In the genomic region with DNA sequence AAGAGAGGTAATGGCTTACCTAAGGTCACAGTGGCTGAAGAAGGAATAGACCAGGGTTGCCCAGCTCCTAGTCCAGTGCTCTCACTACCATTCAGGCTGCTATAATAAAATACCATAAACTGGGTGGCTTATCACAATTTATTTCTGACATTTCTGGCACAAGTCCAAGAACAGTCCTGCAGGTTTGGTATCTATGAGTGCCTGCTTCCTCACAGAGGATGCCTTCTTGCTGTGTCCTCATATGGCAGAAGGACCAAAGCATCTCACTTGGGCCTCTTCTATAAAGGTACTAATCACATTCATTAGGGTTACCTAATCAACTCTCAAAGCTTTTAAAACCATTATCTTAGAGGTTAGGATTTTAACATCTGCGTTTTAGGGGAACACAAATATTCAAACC, we compare ENCODE assay signal across 17 cellular contexts. TPM values are rescaled to one million over a fixed set of nuclear protein-coding genes. Genes with fewer than 3 reads are reported as not detected.
A peak's percentile ranks its signal among the peaks of the same experiment; 100 is the strongest.
DNase-seq lines count a peak whose midpoint lies in the region; ATAC-seq, FAIRE-seq and TF ChIP-seq lines count a peak whose summit lies in the region.
"Had no signal": no experiment of that assay in that cellular context is flagged by ENCODE, and none has a peak within 500 bp of the region (broad histone marks: within the 10 kb centered on the region; RNA-seq: fewer than 3 reads in every experiment).

No MANE protein-coding gene starts in this region.

- SMC1A ChIA-PET in GM12878 (lab: Charles Lee; ENCODE audit: uncharacterized antibody, unreplicated experiment), result interaction anchor here (1.0 to 6.9 kb wide), 6 partner anchors 11 to 266 kb away, joined by 3 to 46 read pairs (median 14); no protein-coding TSS in a partner anchor

- TF ChIP-seq RAD21 in GM12878 (IDR thresholded peaks at IDR 0.05; ENCODE audit: insufficient read depth, low read depth, low read length), result no peak

- H3K36me3 Mint-ChIP-seq in activated T-cell treated with anti-CD3 and anti-CD28 coated beads, Interleukin-2, amount 50 U/mL, for 24 hours (ENCODE audit: low read depth), result peaks cover 68% of the 10 kb centered on the region
- H3K36me3 Mint-ChIP-seq in naive thymus-derived CD8-positive, alpha-beta T cell, result peaks cover 0 to 43% (median 7%) of the 10 kb centered on the region in 3 donors

- in situ Hi-C loops in GM12878 (cut with MboI), result no loop called here

- no peak for TF ChIP-seq CTCF in GM12878 (IDR thresholded peaks at IDR 0.05 in 2 of 3, conservative IDR thresholded peaks at IDR 0.05 in 1 of 3; ENCODE audit: control insufficient read depth in 2 of 3, extremely low read depth in 1 of 3, insufficient read depth in 1 of 3, low read depth in 3 of 3, low read length in 3 of 3)

- H3K9ac ChIP-seq in GM12878 (ENCODE audit: control insufficient read depth, insufficient read depth, low read length), result no peak overlapping the region

- intact Hi-C loops in GM12878 (cut with micrococcal nuclease; ENCODE audit: unreplicated experiment), result no loop called here

- peak; percentile 26 for ATAC-seq in HG03432 (IDR thresholded peaks at IDR 0.05; ENCODE audit: unreplicated experiment)
- peak; percentile 14 for ATAC-seq in GM12878
- ATAC-seq in naive thymus-derived CD8-positive, alpha-beta T cell, result no peak
- ATAC-seq: gastroesophageal sphincter; stimulated activated naive CD8-positive, alpha-beta T cell treated with anti-CD3 and anti-CD28 coated beads, Interleukin-15, amount 100 ng/mL, for 72 hours had no signal

- no peak for TF ChIP-seq POLR2A in GM12878 (IDR thresholded peaks at IDR 0.05; ENCODE audit: low read depth, low read length)

- H3K9me3 ChIP-seq in GM12878 (replicated peaks; ENCODE audit: control insufficient read depth, insufficient read depth, low read length), result no peaks in the 10 kb centered on the region
- H3K9me3 ChIP-seq: ascending aorta, gastroesophageal sphincter had no signal

- H3K9me3 Mint-ChIP-seq in activated T-cell treated with anti-CD3 and anti-CD28 coated beads, Interleukin-2, amount 50 U/mL, for 24 hours, result no peaks in the 10 kb centered on the region
- no peaks in the 10 kb centered on the region for H3K9me3 Mint-ChIP-seq in naive thymus-derived CD8-positive, alpha-beta T cell
- H3K9me3 Mint-ChIP-seq: stimulated activated naive CD8-positive, alpha-beta T cell treated with anti-CD3 and anti-CD28 coated beads, Interleukin-15, amount 100 ng/mL, for 72 hours had no signal

- CTCF ChIA-PET in GM12878 (lab: Yijun Ruan, JAX), result interaction anchor here (1.0 to 6.2 kb wide), 5 partner anchors 11 to 651 kb away, joined by 3 to 45 read pairs (median 8); no protein-coding TSS in a partner anchor

- POLR2A ChIA-PET in GM12878 (lab: Charles Lee), result interaction anchor here (2.2 to 4.5 kb wide), 3 partner anchors 11 to 17 kb away, joined by 6 to 34 read pairs (median 9); partner anchors contain the start of gene STARD4
- POLR2A ChIA-PET in naive thymus-derived CD8-positive, alpha-beta T cell (lab: Charles Lee), result no interaction called here

- peaks cover 15% of the 10 kb centered on the region; the same call in 1 of the 2 replicates for H3K4me1 ChIP-seq in GM12878 (ENCODE audit: control insufficient read depth, insufficient read depth, low read length)
- H3K4me1 ChIP-seq: ascending aorta had no signal

- RAD21 ChIA-PET in GM12878 (lab: Charles Lee; ENCODE audit: unreplicated experiment), result interaction anchor here (2.7 to 6.7 kb wide), 2 partner anchors 12 to 216 kb away, joined by 8 to 55 read pairs; no protein-coding TSS in a partner anchor

- 100% methylated on average over 1 of the region's 1 CpG for WGBS in GM12878 (ENCODE audit: insufficient coverage, insufficient replicate concordance, low lambda C conversion rate, missing lambda C conversion rate)

- H3K4me3 ChIP-seq in GM12878, result no peak overlapping the region
- H3K4me3 ChIP-seq: ascending aorta, gastroesophageal sphincter, PC-9 had no signal

- peak overlapping the region; percentile 19 for H3K27ac Mint-ChIP-seq in activated T-cell treated with anti-CD3 and anti-CD28 coated beads, Interleukin-2, amount 50 U/mL, for 24 hours
- peak overlapping the region in 7 of 10 donors; percentile 0 to 70 (median 29) for H3K27ac Mint-ChIP-seq in naive thymus-derived CD8-positive, alpha-beta T cell

- no peaks in the 10 kb centered on the region for H4K20me1 ChIP-seq in GM12878 (ENCODE audit: control insufficient read depth, insufficient read depth)

- TF ChIP-seq EP300 in GM12878 (IDR thresholded peaks at IDR 0.05; ENCODE audit: borderline replicate concordance in 1 of 2, control insufficient read depth in 1 of 2, low read depth in 2 of 2, low read length in 2 of 2), result no peak

- BruUV-seq in GM12878 (replicated peaks; lab: Mats Ljungman, UMichigan), result no TSS peak

- H3K27me3 Mint-ChIP-seq in activated T-cell treated with anti-CD3 and anti-CD28 coated beads, Interleukin-2, amount 50 U/mL, for 24 hours, result no peaks in the 10 kb centered on the region
- no peaks in the 10 kb centered on the region for H3K27me3 Mint-ChIP-seq in naive thymus-derived CD8-positive, alpha-beta T cell
- H3K27me3 Mint-ChIP-seq: stimulated activated naive CD8-positive, alpha-beta T cell treated with anti-CD3 and anti-CD28 coated beads, Interleukin-15, amount 100 ng/mL, for 72 hours had no signal

- no peak for FAIRE-seq in GM12878 (lab: Jason Lieb, UNC)
- FAIRE-seq: urothelium cell line had no signal

- no peak overlapping the region for H3K4me2 ChIP-seq in GM12878 (ENCODE audit: control insufficient read depth, insufficient read depth)
- H3K4me2 ChIP-seq: PC-9 had no signal

- H3K27me3 ChIP-seq in GM12878 (replicated peaks in 1 of 2; ENCODE audit: control insufficient read depth in 2 of 2, insufficient read depth in 2 of 2, low read length in 1 of 2), result no peaks in the 10 kb centered on the region
- H3K27me3 ChIP-seq: ascending aorta, gastroesophageal sphincter had no signal

- no peak overlapping the region for H3K4me3 Mint-ChIP-seq in activated T-cell treated with anti-CD3 and anti-CD28 coated beads, Interleukin-2, amount 50 U/mL, for 24 hours
- no peak overlapping the region for H3K4me3 Mint-ChIP-seq in naive thymus-derived CD8-positive, alpha-beta T cell
- H3K4me3 Mint-ChIP-seq: stimulated activated naive CD8-positive, alpha-beta T cell treated with anti-CD3 and anti-CD28 coated beads, Interleukin-15, amount 100 ng/mL, for 72 hours had no signal

- no peak for DNase-seq in activated T-cell treated with anti-CD3 and anti-CD28 coated beads, Interleukin-2, amount 50 U/mL, for 24 hours
- no peak for DNase-seq in activated T-cell treated with anti-CD3 and anti-CD28 coated beads, Interleukin-2, amount 50 U/mL, for 1 hour
- DNase-seq in GM12878 (ENCODE audit: low read depth, low spot score), result no peak
- DNase-seq in naive thymus-derived CD8-positive, alpha-beta T cell, result no peak
- no peak for DNase-seq in DMS79 (lab: John Stamatoyannopoulos, UW)
- no peak for DNase-seq in D341Med (ENCODE audit: low spot score)
- DNase-seq in kidney glomerular epithelial cell (lab: John Stamatoyannopoulos, UW), result no peak
- DNase-seq: activated CD4-positive, alpha-beta T cell treated with anti-CD3 and anti-CD28 coated beads, Interleukin-2, amount 50 U/mL, for 4 hours; cortex of kidney; GOT3; PC-9; stimulated activated CD4-positive, alpha-beta T cell treated with anti-CD3 and anti-CD28 coated beads, Interleukin-15, amount 100 ng/mL, for 24 hours; stimulated activated naive CD8-positive, alpha-beta T cell treated with anti-CD3 and anti-CD28 coated beads, Interleukin-15, amount 100 ng/mL, for 72 hours had no signal

- H3K36me3 ChIP-seq in GM12878 (ENCODE audit: control insufficient read depth in 2 of 2, insufficient read depth in 2 of 2, low read length in 1 of 2), result peaks cover 5 to 25% of the 10 kb centered on the region in 2 experiments

- no peak overlapping the region for H2AFZ ChIP-seq in GM12878 (ENCODE audit: control insufficient read depth, low read depth, low read length)
- H2AFZ ChIP-seq: PC-9 had no signal

- peaks cover 18% of the 10 kb centered on the region for H3K4me1 Mint-ChIP-seq in activated T-cell treated with anti-CD3 and anti-CD28 coated beads, Interleukin-2, amount 50 U/mL, for 24 hours (ENCODE audit: low read depth)
- H3K4me1 Mint-ChIP-seq in naive thymus-derived CD8-positive, alpha-beta T cell, result peaks cover 0 to 11% (median 5%) of the 10 kb centered on the region in 4 donors

- peaks cover 17% of the 10 kb centered on the region for H3K79me2 ChIP-seq in GM12878 (ENCODE audit: control insufficient read depth, insufficient read depth, low read length)

- peak overlapping the region; percentile 62 for H3K27ac ChIP-seq in GM12878 (ENCODE audit: control insufficient read depth, insufficient read depth)
- H3K27ac ChIP-seq: ascending aorta, gastroesophageal sphincter, PC-9 had no signal

TF ChIP-seq in GM12878, 131 proteins besides CTCF, POLR2A, EP300 and RAD21 (continues in another document):
- no peak for TF ChIP-seq PBX3 (IDR thresholded peaks at IDR 0.05; ENCODE audit: insufficient replicate concordance, low read depth, low read length)

RNA-seq across cellular contexts. Expression of gene STARD4, which starts 17.2 kb away (rescaled TPM):
- 354 and 365 TPM in 2 replicates for total RNA-seq in GM12878 (2013; cell fraction: nucleolus; rRNA removed)
- total RNA-seq in GM12878 (2014; rRNA removed) (73.9 and 99.0 TPM in 2 replicates), GM12878 (2014; rRNA removed; fragmentation: Illumina TruSeq; extraction: Trizol) (90.3 and 91.8 TPM in 2 replicates), GM12878 (2021) (67.8 and 75.7 TPM in 2 replicates)
- 34.0 TPM for polyA plus RNA-seq in GM12878 (2011; ENCODE audit: low read depth)
- polyA plus RNA-seq in GM12878 (2011; rRNA removed) (190 and 286 TPM in 2 replicates), GM12878 (2014; fragmentation: Illumina TruSeq; extraction: Trizol) (70.4 and 93.1 TPM in 2 replicates), GM12878 (2014; fragmentation: Nextera tagmentation; extraction: Ambion mirVana) (10 to 100 TPM; 41.9 to 53.3 TPM), GM12878 (2014; rRNA removed) (54.6 and 72.8 TPM in 2 replicates), GM12878 (2016; fragmentation: Nextera tagmentation; extraction: Ambion mirVana) (10 to 100 TPM; 45.1 to 49.1 TPM)
- 71.7 and 82.6 TPM in 2 replicates for polyA plus RNA-seq in GM12878 (2011; cell fraction: cytosol; rRNA removed)
- 150 and 156 TPM in 2 replicates for polyA plus RNA-seq in GM12878 (2011; cell fraction: nucleus; rRNA removed)
- polyA plus RNA-seq in GM12878 (2012), result 45.6 and 78.3 TPM in 2 replicates
- 102 and 122 TPM in 2 replicates for polyA minus RNA-seq in GM12878 (2011; rRNA and poly(A)+ RNA removed)
- polyA minus RNA-seq in GM12878 (2011; cell fraction: cytosol; rRNA and poly(A)+ RNA removed), result 40.1 and 45.1 TPM in 2 replicates
- polyA minus RNA-seq in GM12878 (2011; cell fraction: nucleus; rRNA and poly(A)+ RNA removed), result 81.0 and 92.8 TPM in 2 replicates
- total RNA-seq in naive thymus-derived CD8-positive, alpha-beta T cell, result 10 to 100 TPM; 10.9 to 11.9 TPM
- 1 to 10 TPM; 4.6 to 6.1 (median 5.0) TPM for polyA plus RNA-seq in naive thymus-derived CD8-positive, alpha-beta T cell

Comparison
In these comparisons a context has a peak if more than half of its experiments do, and no peak if none do; other contexts are left out.
1. ATAC-seq: peak in HG03432 (single experiment) and GM12878 (single experiment); none in naive thymus-derived CD8-positive, alpha-beta T cell (0 of 2).
2. RNA of gene STARD4, which starts 17.2 kb away (total RNA-seq): 67.8 to 365 TPM in GM12878; 10.9 to 11.9 TPM in naive thymus-derived CD8-positive, alpha-beta T cell; every median in the first group is over 4 times any median in the second.